ENCODE assay signal across 13 cellular contexts in the genomic region with DNA sequence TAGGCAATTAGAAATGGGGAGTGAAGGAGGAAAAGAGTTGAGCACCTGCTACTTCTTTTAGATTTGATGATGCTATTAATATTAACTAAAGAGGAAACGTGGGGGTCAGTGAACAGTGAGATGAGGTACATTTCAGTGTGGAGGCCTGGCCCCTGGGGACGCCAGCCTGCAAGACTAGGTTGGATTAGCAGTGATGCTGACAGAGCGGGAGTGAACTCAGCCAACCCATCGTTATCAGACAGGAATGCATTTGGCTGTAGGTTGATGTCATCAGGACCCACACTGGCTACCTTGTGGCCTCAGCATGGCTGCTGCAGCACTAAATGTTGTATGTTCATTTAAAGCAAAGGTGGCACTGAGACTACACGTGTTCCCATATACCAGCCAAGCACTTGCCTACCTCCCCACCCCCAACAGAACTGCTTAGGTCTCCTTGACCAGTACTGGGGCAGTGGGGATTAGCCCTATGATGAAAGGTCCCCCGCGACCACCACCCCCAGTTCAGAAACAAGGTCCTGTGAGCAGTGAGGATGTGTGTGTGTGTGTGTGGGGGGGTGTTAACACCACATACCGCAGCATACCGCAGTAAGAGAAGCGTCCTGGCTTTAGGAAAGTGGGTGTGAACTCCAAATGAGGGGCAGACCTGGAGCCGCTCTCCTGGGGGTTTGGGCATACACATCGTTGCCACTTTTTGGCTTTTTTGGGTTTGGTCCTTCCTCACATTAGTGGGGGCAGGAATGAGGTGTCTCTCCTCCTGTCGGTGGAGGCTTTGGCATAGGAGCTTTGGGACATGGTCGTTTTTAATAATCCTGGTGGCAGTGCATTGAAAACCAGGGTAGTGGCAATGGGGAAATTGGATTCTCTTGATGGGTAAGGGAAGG. TPM values are rescaled to one million over a fixed set of nuclear protein-coding genes. Genes with fewer than 3 reads are reported as not detected.
A peak's percentile ranks its signal among the peaks of the same experiment; 100 is the strongest.
DNase-seq lines count a peak whose midpoint lies in the region; ATAC-seq and TF ChIP-seq lines count a peak whose summit lies in the region.
"Had no signal": no experiment of that assay in that cellular context is flagged by ENCODE, and none has a peak within 500 bp of the region (broad histone marks: within the 10 kb centered on the region; RNA-seq: fewer than 3 reads in every experiment).

No MANE protein-coding gene starts in this region.

- no peaks in the 10 kb centered on the region for H3K9me3 ChIP-seq in HEK293 (ENCODE audit: control insufficient read depth, insufficient read depth, low read depth, low read length)
- H3K9me3 ChIP-seq: stomach had no signal

- peaks cover 8% of the 10 kb centered on the region for H3K4me1 ChIP-seq in HEK293 (ENCODE audit: control insufficient read depth, insufficient read depth, low read length)

- CTCF ChIA-PET in HEK293 (lab: Yijun Ruan, JAX): interaction anchor here (0.5 kb wide), 1 partner anchor 371 kb away, joined by 3 read pairs; no protein-coding TSS in a partner anchor
- CTCF ChIA-PET in activated CD4-positive, alpha-beta T cell treated with anti-CD3 and anti-CD28 coated beads for 36 hours (lab: Charles Lee): no interaction called here

- H3K27ac ChIP-seq in HEK293 (ENCODE audit: extremely low read depth, low read depth, low read length): no peak overlapping the region
- H3K27ac ChIP-seq: KMS-11, stomach had no signal

- intact Hi-C loops in activated CD4-positive, alpha-beta T cell treated with anti-CD3 and anti-CD28 coated beads for 36 hours (cut with DNase I, micrococcal nuclease): loop anchor here in 1 of 2 experiments (10.0 kb wide), 1 partner anchor 64 kb away; no protein-coding TSS in a partner anchor

- no peaks in the 10 kb centered on the region; a peak in 1 of 3 replicates for H3K36me3 ChIP-seq in HEK293 (ENCODE audit: control insufficient read depth in 2 of 2, insufficient read depth in 1 of 2, low read length in 2 of 2)

- peaks cover 75% of the 10 kb centered on the region for H3K4me1 Mint-ChIP-seq in activated naive CD8-positive, alpha-beta T cell (ENCODE audit: low read depth)
- H3K4me1 Mint-ChIP-seq in nephron progenitor cell: peaks cover 49% of the 10 kb centered on the region
- H3K4me1 Mint-ChIP-seq in activated CD4-positive, alpha-beta T cell treated with anti-CD3 and anti-CD28 coated beads for 36 hours: peaks cover 59% of the 10 kb centered on the region

- no peaks in the 10 kb centered on the region for H3K9me3 Mint-ChIP-seq in activated naive CD8-positive, alpha-beta T cell (ENCODE audit: low read depth)
- H3K9me3 Mint-ChIP-seq in nephron progenitor cell: no peaks in the 10 kb centered on the region
- H3K9me3 Mint-ChIP-seq in activated CD4-positive, alpha-beta T cell treated with anti-CD3 and anti-CD28 coated beads for 36 hours (ENCODE audit: low read depth): no peaks in the 10 kb centered on the region
- H3K9me3 Mint-ChIP-seq: nephron had no signal

- H3K4me3 ChIP-seq in GM12865 (ENCODE audit: low read depth, low read length): no peak overlapping the region
- no peak overlapping the region for H3K4me3 ChIP-seq in HEK293 (ENCODE audit: low read depth, low read length)
- H3K4me3 ChIP-seq: stomach had no signal

- peak overlapping the region; percentile 81 for H3K27ac Mint-ChIP-seq in activated naive CD8-positive, alpha-beta T cell
- H3K27ac Mint-ChIP-seq in nephron progenitor cell: peak overlapping the region; percentile 33
- no peak overlapping the region for H3K27ac Mint-ChIP-seq in activated CD4-positive, alpha-beta T cell treated with anti-CD3 and anti-CD28 coated beads for 36 hours
- H3K27ac Mint-ChIP-seq: nephron had no signal

- peaks cover 9% of the 10 kb centered on the region for H3K36me3 Mint-ChIP-seq in activated naive CD8-positive, alpha-beta T cell
- peaks cover 41% of the 10 kb centered on the region for H3K36me3 Mint-ChIP-seq in nephron progenitor cell (ENCODE audit: low read depth)
- peaks cover 17% of the 10 kb centered on the region for H3K36me3 Mint-ChIP-seq in activated CD4-positive, alpha-beta T cell treated with anti-CD3 and anti-CD28 coated beads for 36 hours (ENCODE audit: low read depth)

- POLR2A ChIA-PET in HEK293 (lab: Yijun Ruan, JAX): no interaction called here
- POLR2A ChIA-PET in activated CD4-positive, alpha-beta T cell treated with anti-CD3 and anti-CD28 coated beads for 36 hours (lab: Charles Lee): no interaction called here

- H3K27me3 Mint-ChIP-seq in activated naive CD8-positive, alpha-beta T cell: no peaks in the 10 kb centered on the region
- H3K27me3 Mint-ChIP-seq in nephron progenitor cell (ENCODE audit: low read depth, poor library complexity): peaks cover 2% of the 10 kb centered on the region
- H3K27me3 Mint-ChIP-seq in activated CD4-positive, alpha-beta T cell treated with anti-CD3 and anti-CD28 coated beads for 36 hours: no peaks in the 10 kb centered on the region

- peak overlapping the region; percentile 13 for H3K4me3 Mint-ChIP-seq in activated naive CD8-positive, alpha-beta T cell
- no peak overlapping the region for H3K4me3 Mint-ChIP-seq in nephron progenitor cell
- no peak overlapping the region for H3K4me3 Mint-ChIP-seq in activated CD4-positive, alpha-beta T cell treated with anti-CD3 and anti-CD28 coated beads for 36 hours
- H3K4me3 Mint-ChIP-seq: nephron had no signal

- no peak for TF ChIP-seq CTCF in GM12865 (IDR thresholded peaks at IDR 0.05; ENCODE audit: insufficient read depth, low read depth, low read length, missing control alignments)
- TF ChIP-seq CTCF in HEK293 (tag by site-specific recombination; IDR thresholded peaks at IDR 0.05): no peak
- TF ChIP-seq CTCF in nephron progenitor cell (IDR thresholded peaks at IDR 0.05): no peak

- no peak for ATAC-seq in GM19328 (IDR thresholded peaks at IDR 0.05; ENCODE audit: unreplicated experiment)
- ATAC-seq in activated CD4-positive, alpha-beta T cell treated with anti-CD3 and anti-CD28 coated beads for 36 hours: no peak

- DNase-seq in GM12865 (ENCODE audit: low read depth) (peak; percentile 41), nephron progenitor cell (no peak), AML-193 (lab: John Stamatoyannopoulos, UW) (no peak)
- no peak for DNase-seq in stimulated activated CD4-positive, alpha-beta T cell treated with anti-CD3 and anti-CD28 coated beads, Interleukin-2, amount 100 ng/mL, for 24 hours
- no peak for DNase-seq in activated CD4-positive, alpha-beta T cell treated with anti-CD3 and anti-CD28 coated beads for 36 hours
- DNase-seq: activated CD4-positive, CD25-positive, alpha-beta regulatory T cell treated with anti-CD3 and anti-CD28 coated beads, Interleukin-2, amount 50 U/mL, for 72 hours; SHP77 treated with DMSO at 0.1 percent for 48 hours; stomach had no signal

TF ChIP-seq in HEK293, 187 proteins besides CTCF, POLR2A, EP300 and RAD21 (continues in another document):
- TF ChIP-seq ZNF514 (tag by site-specific recombination; IDR thresholded peaks at IDR 0.05) (no peak), ZNF426 (tag by site-specific recombination; IDR thresholded peaks at IDR 0.05) (no peak), ZBTB8A (tag by site-specific recombination; IDR thresholded peaks at IDR 0.05) (no peak), MYNN (tag by site-specific recombination; IDR thresholded peaks at IDR 0.05; ENCODE audit: borderline replicate concordance) (no peak), ZNF391 (tag by site-specific recombination; IDR thresholded peaks at IDR 0.05; ENCODE audit: borderline replicate concordance, low read depth) (no peak), ZBTB17 (tag by site-specific recombination; IDR thresholded peaks at IDR 0.05) (0 out of 2 replicates have a peak, but pooled peaks have one; percentile 20), ZNF324 (tag by site-specific recombination; IDR thresholded peaks at IDR 0.05) (no peak), ZXDB (tag by site-specific recombination; IDR thresholded peaks at IDR 0.05) (no peak), ZFP37 (tag by site-specific recombination; IDR thresholded peaks at IDR 0.05) (no peak)
- TF ChIP-seq, protein P1, sequence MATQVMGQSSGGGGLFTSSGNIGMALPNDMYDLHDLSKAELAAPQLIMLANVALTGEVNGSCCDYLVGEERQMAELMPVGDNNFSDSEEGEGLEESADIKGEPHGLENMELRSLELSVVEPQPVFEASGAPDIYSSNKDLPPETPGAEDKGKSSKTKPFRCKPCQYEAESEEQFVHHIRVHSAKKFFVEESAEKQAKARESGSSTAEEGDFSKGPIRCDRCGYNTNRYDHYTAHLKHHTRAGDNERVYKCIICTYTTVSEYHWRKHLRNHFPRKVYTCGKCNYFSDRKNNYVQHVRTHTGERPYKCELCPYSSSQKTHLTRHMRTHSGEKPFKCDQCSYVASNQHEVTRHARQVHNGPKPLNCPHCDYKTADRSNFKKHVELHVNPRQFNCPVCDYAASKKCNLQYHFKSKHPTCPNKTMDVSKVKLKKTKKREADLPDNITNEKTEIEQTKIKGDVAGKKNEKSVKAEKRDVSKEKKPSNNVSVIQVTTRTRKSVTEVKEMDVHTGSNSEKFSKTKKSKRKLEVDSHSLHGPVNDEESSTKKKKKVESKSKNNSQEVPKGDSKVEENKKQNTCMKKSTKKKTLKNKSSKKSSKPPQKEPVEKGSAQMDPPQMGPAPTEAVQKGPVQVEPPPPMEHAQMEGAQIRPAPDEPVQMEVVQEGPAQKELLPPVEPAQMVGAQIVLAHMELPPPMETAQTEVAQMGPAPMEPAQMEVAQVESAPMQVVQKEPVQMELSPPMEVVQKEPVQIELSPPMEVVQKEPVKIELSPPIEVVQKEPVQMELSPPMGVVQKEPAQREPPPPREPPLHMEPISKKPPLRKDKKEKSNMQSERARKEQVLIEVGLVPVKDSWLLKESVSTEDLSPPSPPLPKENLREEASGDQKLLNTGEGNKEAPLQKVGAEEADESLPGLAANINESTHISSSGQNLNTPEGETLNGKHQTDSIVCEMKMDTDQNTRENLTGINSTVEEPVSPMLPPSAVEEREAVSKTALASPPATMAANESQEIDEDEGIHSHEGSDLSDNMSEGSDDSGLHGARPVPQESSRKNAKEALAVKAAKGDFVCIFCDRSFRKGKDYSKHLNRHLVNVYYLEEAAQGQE (tag by site-specific recombination; IDR thresholded peaks at IDR 0.05): no peak

RNA-seq across cellular contexts. Expression of a gene that starts 26.1 kb away (rescaled TPM):
- 10 to 100 TPM; 57.0 to 62.6 TPM for total RNA-seq in activated CD4-positive, alpha-beta T cell treated with anti-CD3 and anti-CD28 coated beads for 36 hours
